1 cellular context compared by ENCODE assay signal in the genomic region with DNA sequence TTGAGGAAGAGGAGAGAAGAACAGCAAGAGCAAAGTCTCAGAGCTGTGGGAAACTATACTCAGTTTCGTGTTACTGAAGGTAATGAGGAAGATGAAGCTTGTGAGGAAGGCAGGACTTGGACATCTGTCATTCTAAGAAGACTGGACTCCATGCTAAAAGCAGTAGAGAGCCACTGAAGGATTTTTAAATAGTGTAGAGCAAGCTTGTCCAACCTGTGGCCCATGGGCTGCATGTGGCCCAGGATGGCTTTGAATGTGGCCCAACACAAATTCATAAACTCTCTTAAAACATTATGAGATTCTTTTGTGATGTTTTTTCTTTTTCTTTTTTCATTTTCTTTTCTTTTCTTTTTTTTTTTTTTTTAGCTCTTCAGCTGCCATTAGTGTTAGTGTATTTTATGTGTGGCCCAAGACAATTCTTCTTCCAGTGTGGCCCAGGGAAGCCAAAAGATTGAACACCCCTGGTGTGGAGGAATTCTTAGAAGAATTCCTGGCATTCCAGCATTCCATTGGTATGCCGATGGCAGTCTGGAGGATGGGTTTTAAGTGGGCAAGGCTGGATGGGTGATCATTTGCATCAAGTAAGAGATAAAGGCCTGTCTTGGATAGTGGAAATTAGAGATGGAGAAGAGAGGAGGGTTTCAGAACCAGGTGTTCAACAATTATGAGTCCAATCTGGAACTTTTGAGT.
A peak's percentile ranks its signal among the peaks of the same experiment; 100 is the strongest.
TF ChIP-seq lines count a peak whose summit lies in the region.

No MANE protein-coding gene starts in this region.

TF ChIP-seq in WTC11, 78 proteins besides CTCF, POLR2A, EP300 and RAD21 (continued from another document):
- TF ChIP-seq, protein P1, sequence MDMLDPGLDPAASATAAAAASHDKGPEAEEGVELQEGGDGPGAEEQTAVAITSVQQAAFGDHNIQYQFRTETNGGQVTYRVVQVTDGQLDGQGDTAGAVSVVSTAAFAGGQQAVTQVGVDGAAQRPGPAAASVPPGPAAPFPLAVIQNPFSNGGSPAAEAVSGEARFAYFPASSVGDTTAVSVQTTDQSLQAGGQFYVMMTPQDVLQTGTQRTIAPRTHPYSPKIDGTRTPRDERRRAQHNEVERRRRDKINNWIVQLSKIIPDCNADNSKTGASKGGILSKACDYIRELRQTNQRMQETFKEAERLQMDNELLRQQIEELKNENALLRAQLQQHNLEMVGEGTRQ (CRISPR knock-in tag; IDR thresholded peaks at IDR 0.05), result no peak
- TF ChIP-seq ZNF423 (CRISPR knock-in tag; IDR thresholded peaks at IDR 0.05) (peak; percentile 29; the same call in 1 of the 2 replicates), ZBTB21 (CRISPR knock-in tag; IDR thresholded peaks at IDR 0.05; ENCODE audit: borderline replicate concordance) (no peak), SMAD4 (CRISPR knock-in tag; IDR thresholded peaks at IDR 0.05) (no peak)
